In the genomic region with DNA sequence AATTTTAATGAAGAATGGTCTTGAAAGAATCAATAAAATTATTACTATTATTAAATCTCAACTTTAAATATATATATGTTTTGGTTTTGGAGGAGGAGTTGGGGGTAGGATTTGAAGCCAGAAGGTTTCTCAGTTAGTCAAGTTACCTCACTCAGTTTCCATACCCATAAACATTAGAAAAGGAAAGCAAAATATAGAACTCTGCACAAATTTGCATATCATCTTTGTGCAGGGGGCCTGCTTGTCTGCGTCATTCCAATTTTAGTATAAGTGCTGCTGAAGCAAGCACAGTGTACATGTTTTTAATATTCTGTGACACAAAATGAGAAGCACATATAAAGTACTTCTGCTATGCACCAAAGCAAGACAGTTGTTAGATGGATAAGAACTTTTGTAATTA, we compare ENCODE assay signal across 16 cellular contexts. TPM values are rescaled to one million over a fixed set of nuclear protein-coding genes. Genes with fewer than 3 reads are reported as not detected.
A peak's percentile ranks its signal among the peaks of the same experiment; 100 is the strongest.
DNase-seq lines count a peak whose midpoint lies in the region; ATAC-seq and TF ChIP-seq lines count a peak whose summit lies in the region.
"Had no signal": no experiment of that assay in that cellular context is flagged by ENCODE, and none has a peak within 500 bp of the region (broad histone marks: within the 10 kb centered on the region; RNA-seq: fewer than 3 reads in every experiment).

No MANE protein-coding gene starts in this region.

- peak; percentile 96 for ATAC-seq in HG02588 (IDR thresholded peaks at IDR 0.05; ENCODE audit: unreplicated experiment)
- ATAC-seq in HG03196 (IDR thresholded peaks at IDR 0.05; ENCODE audit: unreplicated experiment) = peak; percentile 79
- ATAC-seq in left colon = no peak
- ATAC-seq: A549, sciatic nerve had no signal

- BruUV-seq in Calu3 (replicated peaks; lab: Mats Ljungman, UMichigan) = no TSS peak

- DNase-seq in GM10248 (ENCODE audit: extremely low spot score) (peak; percentile 39), GM19240 (ENCODE audit: insufficient read length, low spot score) (peak; percentile 18), NCI-H187 treated with DMSO at 0.1 percent for 48 hours (lab: John Stamatoyannopoulos, UW) (no peak), Calu3 (no peak), left colon (no peak), SKM-1 (lab: John Stamatoyannopoulos, UW; ENCODE audit: unreplicated experiment) (no peak)
- DNase-seq: DMS79, Karpas-422, NCI-H2171 treated with DMSO at 0.1 percent for 48 hours, WERI-Rb-1 had no signal

- H3K4me3 Mint-ChIP-seq in Calu3 (ENCODE audit: low read depth, unreplicated experiment) = no peak overlapping the region
- H3K4me3 Mint-ChIP-seq: brain had no signal

- no peaks in the 10 kb centered on the region for H3K9me3 Mint-ChIP-seq in Calu3 (ENCODE audit: low read depth, unreplicated experiment)

- intact Hi-C loops in Calu3 (cut with micrococcal nuclease; ENCODE audit: unreplicated experiment) = no loop called here
- intact Hi-C loops in left colon (cut with DNase I, micrococcal nuclease) = no loop called here

- H3K27ac Mint-ChIP-seq in Calu3 (ENCODE audit: unreplicated experiment) = no peak overlapping the region

- TF ChIP-seq CTCF in GM10248 (IDR thresholded peaks at IDR 0.05; ENCODE audit: control extremely low read depth, extremely low read depth, low read depth, missing control alignments) = no peak
- TF ChIP-seq CTCF in Calu3 (IDR thresholded peaks at IDR 0.05; ENCODE audit: unreplicated experiment) = no peak

- no peaks in the 10 kb centered on the region for H3K27me3 Mint-ChIP-seq in Calu3 (ENCODE audit: unreplicated experiment)
- H3K27me3 Mint-ChIP-seq: brain had no signal

- no peaks in the 10 kb centered on the region for H3K36me3 Mint-ChIP-seq in Calu3 (ENCODE audit: insufficient read depth, unreplicated experiment)

- no peaks in the 10 kb centered on the region for H3K4me1 Mint-ChIP-seq in Calu3 (ENCODE audit: low read depth, unreplicated experiment)

- POLR2A ChIA-PET in GM10248 (lab: Yijun Ruan, JAX) = no interaction called here

- CTCF ChIA-PET in GM10248 (lab: Yijun Ruan, JAX) (interaction anchor here (0.9 to 1.5 kb wide), 3 partner anchors 10 to 30 kb away, joined by 3 to 7 read pairs (median 3); no protein-coding TSS in a partner anchor), Calu3 (lab: Charles Lee) (no interaction called here)

RNA-seq across cellular contexts. Expression of gene SCRG1, which starts 47.5 kb away (rescaled TPM):
- total RNA-seq in Calu3 (2022) (not detected in 2 replicates), left colon (under 1 TPM in 1 of 2 donors, not detected in 1; 0.42 TPM)
- total RNA-seq: H4 had no signal

Comparison
In these comparisons a context has a peak if more than half of its experiments do, and no peak if none do; other contexts are left out.
1. DNase-seq: peak in GM10248 (single experiment) and GM19240 (single experiment); none in NCI-H187 treated with DMSO at 0.1 percent for 48 hours (single experiment), Calu3 (single experiment), left colon (0 of 2) and SKM-1 (single experiment).